Comparison of ENCODE assay signal across 15 cellular contexts in the genomic region with DNA sequence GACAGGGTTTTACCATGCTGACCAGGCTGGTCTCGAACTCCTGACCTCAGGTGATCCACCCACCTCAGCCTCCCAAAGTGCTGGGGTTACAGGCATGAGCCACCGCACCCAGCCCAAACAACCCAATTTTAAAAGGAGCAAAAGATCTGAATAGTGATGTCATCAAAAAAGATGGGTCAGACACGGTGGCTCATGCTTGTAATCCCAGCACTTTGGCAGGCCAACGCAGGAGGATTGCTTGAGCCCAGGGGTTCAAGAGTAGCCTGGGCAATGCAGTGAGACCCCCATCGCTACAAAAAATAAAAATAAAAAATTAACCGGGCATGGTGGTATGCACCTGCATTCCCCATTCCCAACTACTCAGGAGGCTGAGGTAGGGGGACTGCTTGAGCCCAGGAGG. TPM values are rescaled to one million over a fixed set of nuclear protein-coding genes. Genes with fewer than 3 reads are reported as not detected.
DNase-seq lines count a peak whose midpoint lies in the region; ATAC-seq, FAIRE-seq and TF ChIP-seq lines count a peak whose summit lies in the region.
"Had no signal": no experiment of that assay in that cellular context is flagged by ENCODE, and none has a peak within 500 bp of the region (broad histone marks: within the 10 kb centered on the region; RNA-seq: fewer than 3 reads in every experiment).

No MANE protein-coding gene starts in this region.

- in situ Hi-C loops in gastrocnemius medialis (cut with MboI; ENCODE audit: low sequenced_read_pairs in 4 of 4) (loop anchor here in 1 of 4 donors (25.0 kb wide), 1 partner anchor 134 kb away; no protein-coding TSS in a partner anchor), KBM-7 (cut with MboI; ENCODE audit: low pct_unique_long_range_greater_than_20kb, low sequenced_read_pairs) (no loop called here)

- H3K4me3 ChIP-seq in mesenchymal stem cell (ENCODE audit: insufficient read depth in 1 of 2, low read depth in 1 of 2, low read length in 2 of 2) (no peak overlapping the region), gastrocnemius medialis (no peak overlapping the region)

- H3K27ac ChIP-seq in H9 (ENCODE audit: insufficient read length, low read depth, low read length) = no peak overlapping the region
- no peak overlapping the region for H3K27ac ChIP-seq in mesenchymal stem cell (ENCODE audit: low read length, poor library complexity, severe bottlenecking)
- H3K27ac ChIP-seq in gastrocnemius medialis = peak overlapping the region in 3 of 4 donors; percentile 41 to 73 (median 53)

- H4K5ac ChIP-seq in H9 (ENCODE audit: insufficient read length, low read depth, low read length) = no peak overlapping the region

- intact Hi-C loops in gastrocnemius medialis (cut with DNase I; ENCODE audit: low total_unique reads) = no loop called here

- no peaks in the 10 kb centered on the region for H4K20me1 ChIP-seq in H9 (ENCODE audit: control insufficient read depth, insufficient read depth, insufficient read length)

- H2BK5ac ChIP-seq in H9 (ENCODE audit: insufficient read length, low read length) = no peak overlapping the region
- H2BK5ac ChIP-seq in mesenchymal stem cell (ENCODE audit: low read depth, low read length, poor library complexity, severe bottlenecking) = no peak overlapping the region

- H4K91ac ChIP-seq in H9 (ENCODE audit: insufficient read length, low read depth, low read length) = no peak overlapping the region
- H4K91ac ChIP-seq in mesenchymal stem cell (ENCODE audit: low read length) = no peak overlapping the region

- H3K4me3 Mint-ChIP-seq in H9 = no peak overlapping the region
- no peak overlapping the region for H3K4me3 Mint-ChIP-seq in WTC11
- H3K4me3 Mint-ChIP-seq: B cell; CD4-positive, alpha-beta T cell; IgD-negative memory B cell had no signal

- peaks cover 5% of the 10 kb centered on the region; the same call in 1 of the 2 replicates for H3K4me1 ChIP-seq in H9 (ENCODE audit: insufficient read depth, low read length)
- peaks cover 3% of the 10 kb centered on the region for H3K4me1 ChIP-seq in mesenchymal stem cell (ENCODE audit: control insufficient read depth, insufficient read depth, low read depth, low read length)
- peaks cover 52 to 74% of the 10 kb centered on the region in 2 donors for H3K4me1 ChIP-seq in gastrocnemius medialis

- no peak overlapping the region for H3K14ac ChIP-seq in H9 (ENCODE audit: insufficient read depth, low read length)
- no peak overlapping the region for H3K14ac ChIP-seq in mesenchymal stem cell (ENCODE audit: low read length in 2 of 2)

- H2BK15ac ChIP-seq in H9 (ENCODE audit: low read depth, low read length) (no peak overlapping the region), mesenchymal stem cell (ENCODE audit: low read depth, poor library complexity, severe bottlenecking) (no peak overlapping the region)

- H3K4me2 ChIP-seq in H9 (ENCODE audit: insufficient read depth, insufficient read length, low read length) (no peak overlapping the region), mesenchymal stem cell (ENCODE audit: low read length, poor library complexity, severe bottlenecking) (no peak overlapping the region)

- WGBS in H9 (ENCODE audit: extremely low coverage, insufficient read length, low lambda C conversion rate) = no CpG with 5 or more reads among the region's 6 CpGs
- 100% methylated on average over 6 of the region's 6 CpGs for WGBS in mesenchymal stem cell

- H3K79me1 ChIP-seq in H9 (ENCODE audit: insufficient read depth, low read depth, low read length, poor library complexity, severe bottlenecking) (peaks cover 14% of the 10 kb centered on the region), mesenchymal stem cell (replicated peaks; ENCODE audit: low read length, poor library complexity, severe bottlenecking) (peaks cover 7% of the 10 kb centered on the region)

- H3K4me1 Mint-ChIP-seq in H9 (peaks cover 56 to 58% of the 10 kb centered on the region in 2 experiments), WTC11 (peaks cover 73% of the 10 kb centered on the region)

- H4K8ac ChIP-seq in H9 (replicated peaks; ENCODE audit: insufficient read length, low read depth, low read length) = no peak overlapping the region
- H4K8ac ChIP-seq in mesenchymal stem cell (ENCODE audit: low read length) = no peak overlapping the region

- H3K4ac ChIP-seq in H9 (ENCODE audit: low read depth, low read length) = no peak overlapping the region
- H3K4ac ChIP-seq in mesenchymal stem cell (ENCODE audit: low read depth in 1 of 2, low read length in 2 of 2) = no peak overlapping the region

- H3K9me3 Mint-ChIP-seq in H9 (no peaks in the 10 kb centered on the region; a peak in 1 of 5 replicates), WTC11 (no peaks in the 10 kb centered on the region)
- H3K9me3 Mint-ChIP-seq: CD4-positive, alpha-beta T cell; IgD-negative memory B cell had no signal

- DNase-seq in H9 (no peak), WTC11 (ENCODE audit: low spot score) (no peak), mesenchymal stem cell (no peak), gastrocnemius medialis (no peak), RCC 7860 (ENCODE audit: low spot score) (no peak), KBM-7 (no peak)
- DNase-seq: C1 segment of cervical spinal cord; Calu3; CD4-positive, alpha-beta T cell; DMS 273 treated with DMSO at 0.1 percent for 48 hours had no signal

- H3K9me3 ChIP-seq in H9 (ENCODE audit: control insufficient read depth, low read depth, low read length) (no peaks in the 10 kb centered on the region), mesenchymal stem cell (ENCODE audit: control insufficient read depth, low read length) (no peaks in the 10 kb centered on the region), gastrocnemius medialis (no peaks in the 10 kb centered on the region)

- ATAC-seq in WTC11 (no peak), gastrocnemius medialis (no peak), GM19328 (IDR thresholded peaks at IDR 0.05; ENCODE audit: unreplicated experiment) (no peak)

- FAIRE-seq in RCC 7860 (lab: Jason Lieb, UNC) = no peak
- FAIRE-seq: A204.1, H54 had no signal

- peaks cover 3% of the 10 kb centered on the region for H3K23me2 ChIP-seq in H9 (ENCODE audit: insufficient read length, low read depth, low read length, poor library complexity, severe bottlenecking)

- H3K79me2 ChIP-seq in H9 (ENCODE audit: insufficient read depth, low read length) = peaks cover 39% of the 10 kb centered on the region; the same call in 1 of the 2 replicates

- no peak overlapping the region for H2BK20ac ChIP-seq in H9 (ENCODE audit: low read depth, low read length, poor library complexity, severe bottlenecking)

- H3K9ac ChIP-seq in H9 (ENCODE audit: extremely low read depth, insufficient read length, low read length) (no peak overlapping the region), mesenchymal stem cell (ENCODE audit: low read length) (peak overlapping the region; percentile 75)

- H2AK5ac ChIP-seq in H9 (ENCODE audit: insufficient read length, low read length) = no peak overlapping the region
- no peak overlapping the region for H2AK5ac ChIP-seq in mesenchymal stem cell (ENCODE audit: low read length, severe bottlenecking)

- H3K23ac ChIP-seq in H9 (ENCODE audit: insufficient read length, low read depth, low read length) (no peak overlapping the region), mesenchymal stem cell (ENCODE audit: low read length in 2 of 2) (no peak overlapping the region)

- H3K36me3 ChIP-seq in mesenchymal stem cell (ENCODE audit: control insufficient read depth in 1 of 2, insufficient read depth in 2 of 2, low read depth in 1 of 2, low read length in 2 of 2) (no peaks in the 10 kb centered on the region), gastrocnemius medialis (no peaks in the 10 kb centered on the region)

- POLR2A ChIA-PET in WTC11 (lab: Charles Lee) = no interaction called here

- TF ChIP-seq POLR2A in gastrocnemius medialis (IDR thresholded peaks at IDR 0.05) = no peak

- H2BK120ac ChIP-seq in H9 (ENCODE audit: low read depth, low read length, poor library complexity, severe bottlenecking) = no peak overlapping the region
- H2BK120ac ChIP-seq in mesenchymal stem cell (ENCODE audit: low read depth, low read length) = no peak overlapping the region

- CTCF ChIA-PET in WTC11 (lab: Charles Lee) = interaction anchor here (1.8 kb wide), 1 partner anchor 125 kb away, joined by 13 read pairs; no protein-coding TSS in a partner anchor

- no peaks in the 10 kb centered on the region for H3K27me3 Mint-ChIP-seq in H9 (ENCODE audit: low read depth)
- H3K27me3 Mint-ChIP-seq in WTC11 (ENCODE audit: low read depth) = peaks cover 19% of the 10 kb centered on the region
- H3K27me3 Mint-ChIP-seq: B cell; CD4-positive, alpha-beta T cell; IgD-negative memory B cell had no signal

- H2AFZ ChIP-seq in H9 (ENCODE audit: low read length) (no peak overlapping the region), mesenchymal stem cell (ENCODE audit: low read depth, low read length) (no peak overlapping the region)

- H3K18ac ChIP-seq in H9 (ENCODE audit: insufficient read length, low read depth, low read length) (no peak overlapping the region), mesenchymal stem cell (ENCODE audit: low read depth in 1 of 2, low read length in 2 of 2) (no peak overlapping the region)

- H3K27ac Mint-ChIP-seq in H9 = peak overlapping the region in 2 of 3 experiments; percentile 93 to 95; a peak in 5 of 7 replicates
- peak overlapping the region; percentile 78 for H3K27ac Mint-ChIP-seq in WTC11
- H3K27ac Mint-ChIP-seq: B cell; CD4-positive, alpha-beta T cell; IgD-negative memory B cell had no signal

- H2BK12ac ChIP-seq in H9 (ENCODE audit: insufficient read length, low read depth, low read length) = no peak overlapping the region
- H2BK12ac ChIP-seq in mesenchymal stem cell (ENCODE audit: low read length in 2 of 2) = no peak overlapping the region

- no peaks in the 10 kb centered on the region; a peak in 1 of 7 replicates for H3K36me3 Mint-ChIP-seq in H9 (ENCODE audit: insufficient read depth in 1 of 3, low read depth in 3 of 3)
- no peaks in the 10 kb centered on the region for H3K36me3 Mint-ChIP-seq in WTC11
- H3K36me3 Mint-ChIP-seq: IgD-negative memory B cell had no signal

- H3K27me3 ChIP-seq in H9 (ENCODE audit: insufficient read depth, low read length) = no peaks in the 10 kb centered on the region
- no peaks in the 10 kb centered on the region for H3K27me3 ChIP-seq in mesenchymal stem cell (ENCODE audit: control insufficient read depth in 1 of 2, insufficient read depth in 1 of 2, low read length in 2 of 2)
- H3K27me3 ChIP-seq in gastrocnemius medialis = no peaks in the 10 kb centered on the region

- TF ChIP-seq CTCF in H9 (conservative IDR thresholded peaks at IDR 0.05) = no peak
- TF ChIP-seq CTCF in WTC11 (IDR thresholded peaks at IDR 0.05) = no peak
- no peak for TF ChIP-seq CTCF in gastrocnemius medialis (IDR thresholded peaks at IDR 0.05 in 4 of 5, conservative IDR thresholded peaks at IDR 0.05 in 1 of 5)

- no peak overlapping the region for H3K56ac ChIP-seq in H9 (ENCODE audit: insufficient read length, low read depth, low read length)

- no peak overlapping the region for H3T11ph ChIP-seq in H9 (ENCODE audit: low read length)

RNA-seq across cellular contexts. Expression of a gene that starts 6.1 kb away (rescaled TPM):
- total RNA-seq in H9 (2021) (47.0 and 49.6 TPM in 2 replicates), WTC11 (2021) (44.6 to 49.0 TPM (median 44.9 TPM) in 3 replicates), gastrocnemius medialis (10 to 100 TPM; 22.1 to 41.4 (median 29.7) TPM)
- polyA plus RNA-seq in mesenchymal stem cell (2013, experiment 1 of 2) = 20.6 TPM
- polyA plus RNA-seq in mesenchymal stem cell (2013, experiment 2 of 2) = 21.3 TPM

Comparison
In these comparisons a context has a peak if more than half of its experiments do, and no peak if none do; other contexts are left out.
1. H3K27ac ChIP-seq: peak in gastrocnemius medialis (3 of 4); none in H9 (single experiment) and mesenchymal stem cell (single experiment).